ENCODE assay signal across 13 cellular contexts in the genomic region with DNA sequence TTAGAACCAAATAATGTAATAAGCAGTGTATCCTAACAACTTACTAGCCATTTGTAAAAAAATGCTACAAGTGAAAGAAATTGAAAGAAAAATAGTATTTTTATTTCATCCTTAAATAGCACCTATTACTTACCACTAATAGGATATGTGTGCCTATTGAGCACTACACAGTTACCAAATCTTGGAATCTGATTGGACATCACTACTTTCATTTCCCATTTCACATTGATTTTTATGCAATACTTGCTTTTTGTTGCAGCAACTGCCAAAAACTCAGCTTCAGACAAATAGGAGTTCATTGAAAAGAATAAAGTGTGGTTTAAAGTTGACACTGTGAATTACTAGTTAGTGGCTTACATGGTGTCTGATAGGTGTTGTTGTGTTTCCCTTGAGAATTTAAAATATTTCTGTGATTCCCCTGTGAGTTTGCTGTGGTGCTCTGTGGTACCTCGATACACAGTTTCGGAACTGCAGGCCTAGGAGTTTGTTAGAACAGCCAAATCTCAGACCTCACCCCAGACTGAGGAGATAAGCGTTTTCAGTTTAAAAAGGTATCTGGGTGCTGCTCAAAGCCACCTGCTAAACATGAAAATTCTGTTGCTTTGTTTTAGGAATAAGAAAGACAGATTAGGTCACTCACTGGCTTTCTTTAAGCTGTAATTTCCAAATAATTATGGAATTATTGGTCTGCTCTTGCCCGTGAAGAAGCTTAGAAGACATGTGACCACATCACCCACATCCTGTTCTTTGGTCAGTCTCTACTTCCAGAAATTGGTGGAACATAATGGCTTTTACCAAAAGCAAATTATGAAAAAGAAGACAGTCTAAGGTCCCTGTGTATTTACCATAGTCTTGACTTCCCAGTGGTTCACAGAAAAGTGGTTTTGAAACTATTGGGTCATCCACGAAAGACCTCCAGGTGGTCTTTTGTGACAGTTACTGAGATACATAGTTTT.
DNase-seq lines count a peak whose midpoint lies in the region; ATAC-seq and TF ChIP-seq lines count a peak whose summit lies in the region.
"Had no signal": no experiment of that assay in that cellular context is flagged by ENCODE, and none has a peak within 500 bp of the region (broad histone marks: within the 10 kb centered on the region; RNA-seq: fewer than 3 reads in every experiment).

No MANE protein-coding gene starts in this region.

- H3K79me2 ChIP-seq in hepatocyte = no peaks in the 10 kb centered on the region

- no peak overlapping the region for H2AFZ ChIP-seq in hepatocyte

- no peak overlapping the region for H3K4me3 ChIP-seq in hepatocyte
- H3K4me3 ChIP-seq: HAP-1, stomach had no signal

- no peaks in the 10 kb centered on the region for H3K4me1 ChIP-seq in hepatocyte (ENCODE audit: insufficient read depth)
- H3K4me1 ChIP-seq: HAP-1, stomach had no signal

- no peaks in the 10 kb centered on the region for H3K36me3 Mint-ChIP-seq in immature natural killer cell
- H3K36me3 Mint-ChIP-seq: activated naive CD8-positive, alpha-beta T cell treated with anti-CD3 and anti-CD28 coated beads, Interleukin-2, amount 10 ng/mL, durations not matched to agents 7 days and 5 days had no signal

- ATAC-seq in GM18907 (IDR thresholded peaks at IDR 0.05; ENCODE audit: unreplicated experiment) = peak; percentile 82
- ATAC-seq in GM21737 (IDR thresholded peaks at IDR 0.05; ENCODE audit: unreplicated experiment) = peak; percentile 92
- peak; percentile 74 for ATAC-seq in HG03354 (IDR thresholded peaks at IDR 0.05; ENCODE audit: poor library complexity, severe bottlenecking, unreplicated experiment)
- ATAC-seq: PC-3 had no signal

- no peaks in the 10 kb centered on the region for H3K9me2 ChIP-seq in hepatocyte (replicated peaks; ENCODE audit: insufficient read depth)

- H3K4me3 Mint-ChIP-seq in immature natural killer cell = peak overlapping the region in 2 of 5 donors; percentile 23 to 49
- H3K4me3 Mint-ChIP-seq: activated naive CD8-positive, alpha-beta T cell treated with anti-CD3 and anti-CD28 coated beads, Interleukin-2, amount 10 ng/mL, durations not matched to agents 7 days and 5 days had no signal

- TF ChIP-seq CTCF in hepatocyte (IDR thresholded peaks at IDR 0.05; ENCODE audit: poor library complexity) = no peak

- H3K27ac Mint-ChIP-seq in immature natural killer cell = peak overlapping the region in 5 of 6 donors; percentile 18 to 63 (median 40)
- H3K27ac Mint-ChIP-seq: activated naive CD8-positive, alpha-beta T cell treated with anti-CD3 and anti-CD28 coated beads, Interleukin-2, amount 10 ng/mL, durations not matched to agents 7 days and 5 days had no signal

- WGBS in hepatocyte (ENCODE audit: low lambda C conversion rate, missing lambda C conversion rate) = 85% methylated on average over 5 of the region's 5 CpGs

- peaks cover 0 to 5% (median 2%) of the 10 kb centered on the region in 6 donors for H3K9me3 Mint-ChIP-seq in immature natural killer cell
- H3K9me3 Mint-ChIP-seq: activated naive CD8-positive, alpha-beta T cell treated with anti-CD3 and anti-CD28 coated beads, Interleukin-2, amount 10 ng/mL, durations not matched to agents 7 days and 5 days had no signal

- no peak overlapping the region for H3K27ac ChIP-seq in hepatocyte
- H3K27ac ChIP-seq: stomach had no signal

- no peaks in the 10 kb centered on the region for H3K36me3 ChIP-seq in hepatocyte (replicated peaks; ENCODE audit: insufficient read depth, low read depth)
- H3K36me3 ChIP-seq: HAP-1, stomach had no signal

- DNase-seq in immature natural killer cell (peak in 1 of 3 donors; percentile 14), hepatocyte (ENCODE audit: low spot score) (no peak), ureter (ENCODE audit: low spot score) (no peak), cerebellar cortex (ENCODE audit: low spot score) (no peak), DMS79 treated with DMSO at 0.1 percent for 48 hours (lab: John Stamatoyannopoulos, UW) (no peak)
- DNase-seq: activated naive CD8-positive, alpha-beta T cell treated with anti-CD3 and anti-CD28 coated beads, Interleukin-2, amount 10 ng/mL, durations not matched to agents 7 days and 5 days; DMS53; PC-3; stomach had no signal

- peaks cover 6 to 28% of the 10 kb centered on the region in 2 donors for H3K4me1 Mint-ChIP-seq in immature natural killer cell

- no peaks in the 10 kb centered on the region for H3K9me3 ChIP-seq in hepatocyte (ENCODE audit: low read depth)
- H3K9me3 ChIP-seq: HAP-1 had no signal

- H3K27me3 ChIP-seq in hepatocyte = no peaks in the 10 kb centered on the region
- H3K27me3 ChIP-seq: stomach had no signal

- no peak overlapping the region for H3K4me2 ChIP-seq in hepatocyte

- no peaks in the 10 kb centered on the region for H4K20me1 ChIP-seq in hepatocyte (ENCODE audit: insufficient read depth, poor library complexity, severe bottlenecking)

- no peaks in the 10 kb centered on the region for H3K27me3 Mint-ChIP-seq in immature natural killer cell (ENCODE audit: low read depth in 3 of 3)
